10 cellular contexts compared by ENCODE assay signal in genomic region chr17:47905221-47905733, GRCh38. TPM values are rescaled to one million over a fixed set of nuclear protein-coding genes. Genes with fewer than 3 reads are reported as not detected.
DNase-seq lines count a peak whose midpoint lies in the region; ATAC-seq, FAIRE-seq and TF ChIP-seq lines count a peak whose summit lies in the region.
"Had no signal": no experiment of that assay in that cellular context is flagged by ENCODE, and none has a peak within 500 bp of the region (broad histone marks: within the 10 kb centered on the region; RNA-seq: fewer than 3 reads in every experiment).

No MANE protein-coding gene starts in this region.

- CTCF ChIA-PET in activated CD4-positive, alpha-beta T cell treated with anti-CD3 and anti-CD28 coated beads for 36 hours (lab: Charles Lee), result interaction anchor here (0.9 to 1.5 kb wide), 6 partner anchors 13 to 71 kb away, joined by 3 to 7 read pairs (median 3); partner anchors contain the start of genes CDK5RAP3 and SCRN2

- ATAC-seq in SK-N-SH treated with all-trans-retinoic acid at 6 μM for 48 hours (peak; percentile 93), upper lobe of left lung (ENCODE audit: low FRiP score in 2 of 2) (peak; percentile 59 to 66), GM19397 (IDR thresholded peaks at IDR 0.05; ENCODE audit: unreplicated experiment) (no peak)
- no peak for ATAC-seq in activated CD4-positive, alpha-beta T cell treated with anti-CD3 and anti-CD28 coated beads for 36 hours

- H3K27ac ChIP-seq in esophagus (ENCODE audit: low read depth in 2 of 2, low read length in 1 of 2) (peak overlapping the region; percentile 51 to 84), upper lobe of left lung (peak overlapping the region; percentile 65 to 83 (median 80))

- H3K27me3 ChIP-seq in esophagus (ENCODE audit: control insufficient read depth in 1 of 2, insufficient read depth in 2 of 2, low read length in 2 of 2), result no peaks in the 10 kb centered on the region
- H3K27me3 ChIP-seq in upper lobe of left lung, result no peaks in the 10 kb centered on the region

- intact Hi-C loops in activated CD4-positive, alpha-beta T cell treated with anti-CD3 and anti-CD28 coated beads for 36 hours (cut with DNase I, micrococcal nuclease), result no loop called here

- WGBS in esophagus, 2 donors, result 28 to 52% methylated on average over 8 of the region's 8 CpGs
- 42 to 47% methylated on average over 8 of the region's 8 CpGs for WGBS in upper lobe of left lung, 2 donors

- H3K36me3 Mint-ChIP-seq in activated CD4-positive, alpha-beta T cell treated with anti-CD3 and anti-CD28 coated beads for 36 hours (ENCODE audit: low read depth), result peaks cover 8% of the 10 kb centered on the region

- no peak overlapping the region for H3K27ac Mint-ChIP-seq in activated CD4-positive, alpha-beta T cell treated with anti-CD3 and anti-CD28 coated beads for 36 hours

- POLR2A ChIA-PET in activated CD4-positive, alpha-beta T cell treated with anti-CD3 and anti-CD28 coated beads for 36 hours (lab: Charles Lee), result no interaction called here

- H3K4me3 ChIP-seq in esophagus (ENCODE audit: low read depth in 1 of 2, low read length in 2 of 2) (no peak overlapping the region), upper lobe of left lung (no peak overlapping the region)

- TF ChIP-seq EP300 in upper lobe of left lung (IDR thresholded peaks at IDR 0.05), result no peak

- TF ChIP-seq POLR2A in upper lobe of left lung (IDR thresholded peaks at IDR 0.05), result no peak

- peak; percentile 66 for DNase-seq in mucosa of gallbladder (ENCODE audit: low spot score)
- peak in 1 of 2 donors; percentile 71 for DNase-seq in upper lobe of left lung
- DNase-seq in activated CD4-positive, alpha-beta T cell treated with anti-CD3 and anti-CD28 coated beads for 36 hours, result no peak
- DNase-seq in DMS 273 (lab: John Stamatoyannopoulos, UW; ENCODE audit: unreplicated experiment), result no peak
- DNase-seq in urothelium cell line (ENCODE audit: low spot score), result no peak
- DNase-seq: NCI-H1048, retina had no signal

- no peaks in the 10 kb centered on the region for H3K9me3 ChIP-seq in esophagus (ENCODE audit: control insufficient read depth in 2 of 2, insufficient read depth in 1 of 2, low read depth in 1 of 2, low read length in 1 of 2)
- no peaks in the 10 kb centered on the region for H3K9me3 ChIP-seq in upper lobe of left lung

- no peak for TF ChIP-seq CTCF in upper lobe of left lung (IDR thresholded peaks at IDR 0.05)

- H3K4me1 Mint-ChIP-seq in activated CD4-positive, alpha-beta T cell treated with anti-CD3 and anti-CD28 coated beads for 36 hours, result peaks cover 25% of the 10 kb centered on the region

- no peaks in the 10 kb centered on the region for H3K9me3 Mint-ChIP-seq in activated CD4-positive, alpha-beta T cell treated with anti-CD3 and anti-CD28 coated beads for 36 hours (ENCODE audit: low read depth)

- no peak overlapping the region for H3K4me3 Mint-ChIP-seq in activated CD4-positive, alpha-beta T cell treated with anti-CD3 and anti-CD28 coated beads for 36 hours

- no peaks in the 10 kb centered on the region for H3K27me3 Mint-ChIP-seq in activated CD4-positive, alpha-beta T cell treated with anti-CD3 and anti-CD28 coated beads for 36 hours

- H3K4me1 ChIP-seq in esophagus (ENCODE audit: control insufficient read depth in 2 of 2, insufficient read depth in 2 of 2, low read length in 1 of 2) (peaks cover 11 to 13% of the 10 kb centered on the region in 2 donors), upper lobe of left lung (peaks cover 42 to 63% (median 46%) of the 10 kb centered on the region in 4 donors)

- H3K36me3 ChIP-seq in esophagus (ENCODE audit: control insufficient read depth in 2 of 2, insufficient read depth in 2 of 2, low read length in 1 of 2) (no peaks in the 10 kb centered on the region), upper lobe of left lung (peaks cover 0 to 4% (median 0%) of the 10 kb centered on the region in 4 donors)

- no peak for FAIRE-seq in urothelium cell line (lab: Jason Lieb, UNC)

TF ChIP-seq in SK-N-SH treated with all-trans-retinoic acid at 6 μM for 48 hours, 23 proteins besides CTCF, POLR2A, EP300 and RAD21:
- TF ChIP-seq ZNF70 (CRISPR knock-in tag; IDR thresholded peaks at IDR 0.05) (no peak), CSDC2 (CRISPR knock-in tag; IDR thresholded peaks at IDR 0.05) (no peak), CREB5 (CRISPR knock-in tag; IDR thresholded peaks at IDR 0.05; ENCODE audit: low read depth) (no peak), ZC3H10 (CRISPR knock-in tag; IDR thresholded peaks at IDR 0.05) (no peak), TOX (CRISPR knock-in tag; IDR thresholded peaks at IDR 0.05; ENCODE audit: borderline replicate concordance) (no peak), ZNF8 (CRISPR knock-in tag; IDR thresholded peaks at IDR 0.05) (no peak), GLIS3 (CRISPR knock-in tag; IDR thresholded peaks at IDR 0.05) (no peak), RARB (CRISPR knock-in tag; IDR thresholded peaks at IDR 0.05) (no peak), OSR1 (CRISPR knock-in tag; IDR thresholded peaks at IDR 0.05) (no peak), PPARA (CRISPR knock-in tag; IDR thresholded peaks at IDR 0.05; ENCODE audit: borderline replicate concordance) (no peak), ZFP3 (CRISPR knock-in tag; IDR thresholded peaks at IDR 0.05) (no peak), ARNTL (CRISPR knock-in tag; IDR thresholded peaks at IDR 0.05; ENCODE audit: borderline replicate concordance, low read depth) (no peak), ISL1 (CRISPR knock-in tag; IDR thresholded peaks at IDR 0.05) (no peak), CSRNP3 (CRISPR knock-in tag; IDR thresholded peaks at IDR 0.05) (no peak), SNAI2 (CRISPR knock-in tag; IDR thresholded peaks at IDR 0.05) (no peak), ZFP30 (CRISPR knock-in tag; IDR thresholded peaks at IDR 0.05) (no peak), ESRRG (CRISPR knock-in tag; IDR thresholded peaks at IDR 0.05) (no peak), POU6F1 (CRISPR knock-in tag; IDR thresholded peaks at IDR 0.05; ENCODE audit: borderline replicate concordance, low read depth) (no peak), TCF4 (CRISPR knock-in tag; IDR thresholded peaks at IDR 0.05; ENCODE audit: borderline replicate concordance) (no peak)

RNA-seq across cellular contexts. Expression of gene SP2, which starts 9.2 kb away (rescaled TPM):
- 10 to 100 TPM in 1 of 2 donors, 1 to 10 TPM in 1; 5.4 to 10.7 TPM for polyA plus RNA-seq in esophagus
- 17.4 TPM for total RNA-seq in mucosa of gallbladder
- 10 to 100 TPM in 3 of 6 donors, 1 to 10 TPM in 3; 7.6 to 19.4 (median 13.1) TPM for total RNA-seq in upper lobe of left lung
- total RNA-seq in activated CD4-positive, alpha-beta T cell treated with anti-CD3 and anti-CD28 coated beads for 36 hours, result 10 to 100 TPM; 15.7 to 19.8 TPM

RNA-seq across cellular contexts. Expression of gene PNPO, which starts 36.1 kb away (rescaled TPM):
- 1 to 10 TPM; 9.5 to 9.6 TPM for polyA plus RNA-seq in esophagus
- total RNA-seq in mucosa of gallbladder (43.2 TPM), upper lobe of left lung (10 to 100 TPM; 16.2 to 40.2 (median 28.7) TPM)
- 10 to 100 TPM; 29.7 to 41.0 TPM for total RNA-seq in activated CD4-positive, alpha-beta T cell treated with anti-CD3 and anti-CD28 coated beads for 36 hours

RNA-seq across cellular contexts. Expression of gene PRR15L, which starts 52.4 kb away (rescaled TPM):
- 10 to 100 TPM in 1 of 2 donors, 1 to 10 TPM in 1; 8.8 to 15.2 TPM for polyA plus RNA-seq in esophagus
- total RNA-seq in mucosa of gallbladder (109 TPM), upper lobe of left lung (100 to 1,000 TPM in 1 of 6 donors, 10 to 100 TPM in 5; 34.2 to 105 (median 75.2) TPM)
- not detected for total RNA-seq in activated CD4-positive, alpha-beta T cell treated with anti-CD3 and anti-CD28 coated beads for 36 hours

RNA-seq across cellular contexts. Expression of gene SP6, which starts 54.3 kb away (rescaled TPM):
- 1 to 10 TPM; 3.8 to 6.1 TPM for polyA plus RNA-seq in esophagus
- total RNA-seq in mucosa of gallbladder (0.14 TPM), upper lobe of left lung (1 to 10 TPM in 5 of 6 donors, under 1 TPM in 1; 0.76 to 6.4 (median 2.4) TPM)
- under 1 TPM; 0.07 to 0.14 TPM for total RNA-seq in activated CD4-positive, alpha-beta T cell treated with anti-CD3 and anti-CD28 coated beads for 36 hours

Comparison
In these comparisons a context has a peak if more than half of its experiments do, and no peak if none do; other contexts are left out.
1. ATAC-seq: peak in SK-N-SH treated with all-trans-retinoic acid at 6 μM for 48 hours (single experiment) and upper lobe of left lung (2 of 2); none in GM19397 (single experiment) and activated CD4-positive, alpha-beta T cell treated with anti-CD3 and anti-CD28 coated beads for 36 hours (single experiment).
2. RNA of gene PRR15L, which starts 52.4 kb away (total RNA-seq): 109 TPM in mucosa of gallbladder (single experiment) and 34.2 to 105 TPM in upper lobe of left lung; not detected in activated CD4-positive, alpha-beta T cell treated with anti-CD3 and anti-CD28 coated beads for 36 hours; every median in the first group is over 10 times any median in the second.